In genomic region chr10:72238392-72239175, GRCh38 we compare ENCODE assay signal across 17 cellular contexts. TPM values are rescaled to one million over a fixed set of nuclear protein-coding genes. Genes with fewer than 3 reads are reported as not detected.
DNase-seq lines count a peak whose midpoint lies in the region; ATAC-seq, FAIRE-seq and TF ChIP-seq lines count a peak whose summit lies in the region.
"Had no signal": no experiment of that assay in that cellular context is flagged by ENCODE, and none has a peak within 500 bp of the region (broad histone marks: within the 10 kb centered on the region; RNA-seq: fewer than 3 reads in every experiment).

No MANE protein-coding gene starts in this region.

- no peak overlapping the region for H3K4me3 ChIP-seq in A549
- no peak overlapping the region for H3K4me3 ChIP-seq in parathyroid adenoma (ENCODE audit: low read depth, low read length)
- H3K4me3 ChIP-seq: MG63 had no signal

- POLR2A ChIA-PET in A549 (lab: Yijun Ruan, JAX): interaction anchor here (1.6 kb wide), 1 partner anchor 37 kb away, joined by 3 read pairs; no protein-coding TSS in a partner anchor
- POLR2A ChIA-PET in activated CD4-positive, alpha-beta T cell treated with anti-CD3 and anti-CD28 coated beads for 36 hours (lab: Charles Lee): no interaction called here

- H3K4me1 Mint-ChIP-seq in activated CD4-positive, alpha-beta T cell treated with anti-CD3 and anti-CD28 coated beads for 36 hours: peaks cover 31% of the 10 kb centered on the region

- peaks cover 14% of the 10 kb centered on the region for H3K79me2 ChIP-seq in parathyroid adenoma

- FAIRE-seq in A549 (lab: Jason Lieb, UNC): no peak

- no peak for DNase-seq in A549 (ENCODE audit: low read depth in 1 of 2, low spot score in 1 of 2)
- DNase-seq in G401 (ENCODE audit: low spot score): peak; percentile 73
- DNase-seq in cerebellum (ENCODE audit: low spot score): peak; percentile 72
- DNase-seq in activated CD4-positive, alpha-beta T cell treated with anti-CD3 and anti-CD28 coated beads for 36 hours: no peak
- no peak for DNase-seq in superior temporal gyrus (ENCODE audit: extremely low spot score)
- no peak for DNase-seq in activated effector memory CD4-positive, alpha-beta T cell treated with anti-CD3 and anti-CD28 coated beads, Interleukin-2, amount 50 U/mL, for 16 hours
- DNase-seq: ACHN; CD8-positive, alpha-beta memory T cell; MG63; NCI-H1092 treated with DMSO at 0.1 percent for 48 hours; NCI-H1930; NCI-H2171 treated with DMSO at 0.1 percent for 48 hours; NCI-H774; SHP77 treated with DMSO at 0.1 percent for 48 hours had no signal

- no peak overlapping the region for H2AFZ ChIP-seq in parathyroid adenoma

- 93% methylated on average over 13 of the region's 13 CpGs for WGBS in A549 (ENCODE audit: missing lambda C conversion rate)

- H3K27me3 ChIP-seq in parathyroid adenoma (ENCODE audit: control insufficient read depth, insufficient read depth, low read length): no peaks in the 10 kb centered on the region
- H3K27me3 ChIP-seq: MG63 had no signal

- H3K27ac ChIP-seq in A549 (peak overlapping the region; percentile 50 to 100; a peak in 4 of 6 replicates), parathyroid adenoma (peak overlapping the region; percentile 27)

- H3K27ac Mint-ChIP-seq in activated CD4-positive, alpha-beta T cell treated with anti-CD3 and anti-CD28 coated beads for 36 hours: no peak overlapping the region

- H3K4me3 Mint-ChIP-seq in activated CD4-positive, alpha-beta T cell treated with anti-CD3 and anti-CD28 coated beads for 36 hours: no peak overlapping the region
- H3K4me3 Mint-ChIP-seq: CD8-positive, alpha-beta memory T cell had no signal

- CTCF ChIA-PET in A549 (lab: Yijun Ruan, JAX): interaction anchor here (1.2 to 3.1 kb wide), 6 partner anchors 27 to 924 kb away, joined by 3 to 10 read pairs (median 4); no protein-coding TSS in a partner anchor
- CTCF ChIA-PET in activated CD4-positive, alpha-beta T cell treated with anti-CD3 and anti-CD28 coated beads for 36 hours (lab: Charles Lee): interaction anchor here (0.7 to 2.1 kb wide), 2 partner anchors 100 to 196 kb away, joined by 4 to 5 read pairs; no protein-coding TSS in a partner anchor

- TF ChIP-seq POLR2A in A549 (IDR thresholded peaks at IDR 0.05; ENCODE audit: low read length): no peak

- in situ Hi-C loops in G401 (cut with HindIII; ENCODE audit: low sequenced_read_pairs): no loop called here

- peaks cover 19% of the 10 kb centered on the region for H3K36me3 Mint-ChIP-seq in activated CD4-positive, alpha-beta T cell treated with anti-CD3 and anti-CD28 coated beads for 36 hours (ENCODE audit: low read depth)

- TF ChIP-seq CTCF in A549 (IDR thresholded peaks at IDR 0.05) (no peak), parathyroid adenoma (IDR thresholded peaks at IDR 0.05) (no peak)

- no peaks in the 10 kb centered on the region for H3K27me3 Mint-ChIP-seq in activated CD4-positive, alpha-beta T cell treated with anti-CD3 and anti-CD28 coated beads for 36 hours

- H3K9me3 ChIP-seq in A549: no peaks in the 10 kb centered on the region
- H3K9me3 ChIP-seq in parathyroid adenoma (ENCODE audit: control insufficient read depth, low read length): no peaks in the 10 kb centered on the region
- H3K9me3 ChIP-seq: MG63 had no signal

- no peaks in the 10 kb centered on the region for H3K9me3 Mint-ChIP-seq in activated CD4-positive, alpha-beta T cell treated with anti-CD3 and anti-CD28 coated beads for 36 hours (ENCODE audit: low read depth)
- H3K9me3 Mint-ChIP-seq: CD8-positive, alpha-beta memory T cell had no signal

- no peaks in the 10 kb centered on the region for H3K36me3 ChIP-seq in parathyroid adenoma (ENCODE audit: control insufficient read depth, insufficient read depth, low read length)

- no peak for TF ChIP-seq RAD21 in A549 (conservative IDR thresholded peaks at IDR 0.05 in 1 of 2, IDR thresholded peaks at IDR 0.05 in 1 of 2)

- H3K4me2 ChIP-seq in A549: no peak overlapping the region
- no peak overlapping the region for H3K4me2 ChIP-seq in parathyroid adenoma (ENCODE audit: low read length)

- intact Hi-C loops in activated CD4-positive, alpha-beta T cell treated with anti-CD3 and anti-CD28 coated beads for 36 hours (cut with DNase I, micrococcal nuclease): no loop called here

- TF ChIP-seq EP300 in A549 (IDR thresholded peaks at IDR 0.05): no peak

- H3K4me1 ChIP-seq in A549 (peaks cover 27% of the 10 kb centered on the region), parathyroid adenoma (peaks cover 23% of the 10 kb centered on the region)

- ATAC-seq in A549: no peak
- no peak for ATAC-seq in GM21381 (IDR thresholded peaks at IDR 0.05; ENCODE audit: unreplicated experiment)
- ATAC-seq in activated CD4-positive, alpha-beta T cell treated with anti-CD3 and anti-CD28 coated beads for 36 hours: no peak
- ATAC-seq: Panc1 had no signal

- no peak overlapping the region for H3K9ac ChIP-seq in parathyroid adenoma

TF ChIP-seq in A549, 52 proteins besides CTCF, POLR2A, EP300 and RAD21:
- TF ChIP-seq HOXB13 (CRISPR knock-in tag; IDR thresholded peaks at IDR 0.05; ENCODE audit: low read depth) (no peak), USF2 (IDR thresholded peaks at IDR 0.05) (no peak), FOXS1 (CRISPR knock-in tag; IDR thresholded peaks at IDR 0.05) (no peak), PHF8 (IDR thresholded peaks at IDR 0.05; ENCODE audit: borderline replicate concordance, low read depth) (no peak), FOSB (CRISPR knock-in tag; IDR thresholded peaks at IDR 0.05) (no peak), HEYL (CRISPR knock-in tag; IDR thresholded peaks at IDR 0.05) (no peak), ESRRA (IDR thresholded peaks at IDR 0.05; ENCODE audit: borderline replicate concordance, low read length) (no peak), RNF2 (IDR thresholded peaks at IDR 0.05; ENCODE audit: borderline replicate concordance, low read depth) (no peak), RCOR1 (IDR thresholded peaks at IDR 0.05; ENCODE audit: low read depth, low read length) (no peak), EHMT2 (IDR thresholded peaks at IDR 0.05; ENCODE audit: low read depth) (no peak), NPAS2 (CRISPR knock-in tag; IDR thresholded peaks at IDR 0.05; ENCODE audit: borderline replicate concordance) (no peak), CHD2 (IDR thresholded peaks at IDR 0.05; ENCODE audit: low read length, partially characterized antibody) (no peak), HOXB5 (CRISPR knock-in tag; IDR thresholded peaks at IDR 0.05) (no peak), MAFK (IDR thresholded peaks at IDR 0.05; ENCODE audit: partially characterized antibody) (no peak), POLR2AphosphoS2 (conservative IDR thresholded peaks at IDR 0.05; ENCODE audit: low read length) (no peak), BHLHE40 (IDR thresholded peaks at IDR 0.05; ENCODE audit: low read depth, low read length) (no peak)
TF ChIP-seq in A549: peak in this region for 0.

RNA-seq across cellular contexts. Expression of gene ASCC1, which starts 22.5 kb away (rescaled TPM):
- 82.3 and 83.7 TPM in 2 replicates for polyA plus RNA-seq in A549 (2011; rRNA removed)
- 21.6 and 24.9 TPM in 2 replicates for polyA plus RNA-seq in A549 (2012; cell fraction: cytosol; rRNA removed)
- polyA plus RNA-seq in A549 (2012; cell fraction: nucleus; rRNA removed): 12.2 and 19.1 TPM in 2 replicates
- 56.2 to 58.9 TPM (median 56.5 TPM) in 3 replicates for polyA plus RNA-seq in A549 (2017; fragmentation: RNase III; extraction: RNeasy Plus Mini Kit Qiagen cat#74134 plus additional on column Dnase treatment)
- polyA minus RNA-seq in A549 (2011; rRNA and poly(A)+ RNA removed): 35.9 and 39.6 TPM in 2 replicates
- 14.1 and 19.6 TPM in 2 replicates for total RNA-seq in G401 (2014; rRNA removed; shearing (Covaris generic))
- total RNA-seq in cerebellum: 35.2 TPM
- total RNA-seq in activated CD4-positive, alpha-beta T cell treated with anti-CD3 and anti-CD28 coated beads for 36 hours: 10 to 100 TPM; 67.8 to 68.9 TPM

RNA-seq across cellular contexts. Expression of gene ANAPC16, which starts 22.8 kb away (rescaled TPM):
- polyA plus RNA-seq in A549 (2011; rRNA removed) (136 and 165 TPM in 2 replicates), A549 (2017; fragmentation: RNase III; extraction: RNeasy Plus Mini Kit Qiagen cat#74134 plus additional on column Dnase treatment) (75.1 to 86.1 TPM (median 79.8 TPM) in 3 replicates)
- 61.1 and 70.5 TPM in 2 replicates for polyA plus RNA-seq in A549 (2012; cell fraction: cytosol; rRNA removed)
- 13.7 and 21.8 TPM in 2 replicates for polyA plus RNA-seq in A549 (2012; cell fraction: nucleus; rRNA removed)
- 36.8 and 46.6 TPM in 2 replicates for polyA minus RNA-seq in A549 (2011; rRNA and poly(A)+ RNA removed)
- 105 and 108 TPM in 2 replicates for total RNA-seq in G401 (2014; rRNA removed; shearing (Covaris generic))
- 37.3 TPM for total RNA-seq in cerebellum
- 100 to 1,000 TPM in 1 of 2 experiments, 10 to 100 TPM in 1; 90.2 to 123 TPM for total RNA-seq in activated CD4-positive, alpha-beta T cell treated with anti-CD3 and anti-CD28 coated beads for 36 hours

RNA-seq across cellular contexts. Expression of gene DDIT4, which starts 35.1 kb away (rescaled TPM):
- polyA plus RNA-seq in A549 (2011; rRNA removed) (329 and 392 TPM in 2 replicates), A549 (2017; fragmentation: RNase III; extraction: RNeasy Plus Mini Kit Qiagen cat#74134 plus additional on column Dnase treatment) (188 to 239 TPM (median 238 TPM) in 3 replicates)
- 189 and 275 TPM in 2 replicates for polyA plus RNA-seq in A549 (2012; cell fraction: cytosol; rRNA removed)
- polyA plus RNA-seq in A549 (2012; cell fraction: nucleus; rRNA removed): 368 and 387 TPM in 2 replicates
- 299 and 339 TPM in 2 replicates for polyA minus RNA-seq in A549 (2011; rRNA and poly(A)+ RNA removed)
- total RNA-seq in G401 (2014; rRNA removed; shearing (Covaris generic)): 192 and 262 TPM in 2 replicates
- 60.5 TPM for total RNA-seq in cerebellum
- total RNA-seq in activated CD4-positive, alpha-beta T cell treated with anti-CD3 and anti-CD28 coated beads for 36 hours: 1,000 to 10,000 TPM in 1 of 2 experiments, 100 to 1,000 TPM in 1; 750 to 1,039 TPM

Comparison
In these comparisons a context has a peak if more than half of its experiments do, and no peak if none do; other contexts are left out.
1. DNase-seq: peak in G401 (single experiment) and cerebellum (single experiment); none in A549 (0 of 2), activated CD4-positive, alpha-beta T cell treated with anti-CD3 and anti-CD28 coated beads for 36 hours (single experiment), superior temporal gyrus (single experiment) and activated effector memory CD4-positive, alpha-beta T cell treated with anti-CD3 and anti-CD28 coated beads, Interleukin-2, amount 50 U/mL, for 16 hours (single experiment).